Comparison of ENCODE assay signal across 10 cellular contexts in the genomic region with DNA sequence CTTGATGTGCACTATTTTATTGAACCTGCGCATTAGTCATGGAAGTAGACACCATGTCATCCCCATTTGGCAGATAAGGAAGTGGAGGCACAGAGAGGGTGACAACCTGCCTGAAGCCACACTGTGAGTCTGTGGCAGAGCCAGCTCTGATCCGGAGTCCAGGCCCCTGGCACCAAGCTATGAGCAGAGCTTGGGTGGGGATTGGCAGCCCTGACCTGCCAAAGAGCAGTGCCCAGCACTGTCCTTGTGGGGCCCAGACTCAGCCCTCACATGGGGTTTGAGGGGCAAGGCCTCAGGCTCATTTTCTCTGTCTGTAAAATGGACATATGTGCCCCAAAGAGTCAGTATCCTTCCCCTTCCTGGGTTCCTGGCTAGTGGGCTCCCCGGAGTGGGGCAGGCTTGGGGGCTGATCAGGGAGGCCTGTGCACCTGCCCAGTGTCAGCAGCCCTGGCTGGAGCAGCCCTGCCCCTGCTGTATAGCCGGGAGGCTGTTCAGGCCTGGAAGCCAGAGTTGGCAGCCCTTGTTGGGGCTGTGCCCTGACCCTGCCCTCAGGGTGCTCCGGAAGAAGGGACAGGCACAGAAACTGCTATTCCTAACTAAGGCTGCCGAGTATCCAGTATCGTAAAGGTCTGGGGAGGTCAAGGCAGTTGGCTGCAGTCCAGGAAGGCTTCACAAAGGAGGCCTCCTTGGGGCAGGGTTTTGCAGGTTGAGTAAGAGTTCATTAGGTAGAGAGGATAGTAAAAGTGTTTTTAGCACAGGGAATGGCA. TPM values are rescaled to one million over a fixed set of nuclear protein-coding genes. Genes with fewer than 3 reads are reported as not detected.
A peak's percentile ranks its signal among the peaks of the same experiment; 100 is the strongest.
DNase-seq lines count a peak whose midpoint lies in the region; ATAC-seq, FAIRE-seq and TF ChIP-seq lines count a peak whose summit lies in the region.
"Had no signal": no experiment of that assay in that cellular context is flagged by ENCODE, and none has a peak within 500 bp of the region (broad histone marks: within the 10 kb centered on the region; RNA-seq: fewer than 3 reads in every experiment).

No MANE protein-coding gene starts in this region.

- no peak overlapping the region for H3K27ac Mint-ChIP-seq in activated T-helper 2 cell treated with anti-CD3 and anti-CD28 coated beads, Interferon-gamma antibody, Interleukin-2, Interleukin-4, amounts not matched to agents 10 μg/mL and 5 μg/mL and 100 μg/mL, durations not matched to agents 14 hours and 24 hours and 36 hours
- H3K27ac Mint-ChIP-seq: activated naive CD8-positive, alpha-beta T cell treated with anti-CD3 and anti-CD28 coated beads for 36 hours had no signal

- no peaks in the 10 kb centered on the region for H3K27me3 ChIP-seq in SJSA1 (replicated peaks)
- H3K27me3 ChIP-seq in osteoblast (ENCODE audit: insufficient read depth, low read length) = no peaks in the 10 kb centered on the region

- ATAC-seq in Right ventricle myocardium superior (ENCODE audit: poor library complexity) = peak; percentile 32
- no peak for ATAC-seq in HG03457 (IDR thresholded peaks at IDR 0.05; ENCODE audit: unreplicated experiment)

- H3K9me3 ChIP-seq in SJSA1 (replicated peaks) = no peaks in the 10 kb centered on the region
- no peaks in the 10 kb centered on the region for H3K9me3 ChIP-seq in osteoblast (ENCODE audit: low read depth, low read length)

- H3K79me2 ChIP-seq in osteoblast (ENCODE audit: insufficient read depth, low read length) = no peaks in the 10 kb centered on the region

- intact Hi-C loops in Right ventricle myocardium superior (cut with DNase I) = no loop called here
- intact Hi-C loops in activated T-helper 2 cell treated with anti-CD3 and anti-CD28 coated beads, Interferon-gamma antibody, Interleukin-2, Interleukin-4, amounts not matched to agents 10 μg/mL and 5 μg/mL and 100 μg/mL, durations not matched to agents 14 hours and 24 hours and 36 hours (cut with micrococcal nuclease) = no loop called here

- H3K36me3 ChIP-seq in SJSA1 (no peaks in the 10 kb centered on the region), osteoblast (ENCODE audit: insufficient read depth, low read length) (peaks cover 33% of the 10 kb centered on the region)

- DNase-seq in ACHN (peak; percentile 34), SJSA1 (ENCODE audit: low read depth in 1 of 2, low spot score in 2 of 2) (peak in 1 of 2 experiments; percentile 40), Right ventricle myocardium superior (no peak), osteoblast (ENCODE audit: insufficient read length, low spot score, missing footprints) (no peak), urothelium cell line (ENCODE audit: low spot score) (no peak), NCI-H345 (lab: John Stamatoyannopoulos, UW) (no peak)
- DNase-seq in activated T-helper 2 cell treated with anti-CD3 and anti-CD28 coated beads, Interferon-gamma antibody, Interleukin-2, Interleukin-4, amounts not matched to agents 10 μg/mL and 5 μg/mL and 100 μg/mL, durations not matched to agents 14 hours and 24 hours and 36 hours (ENCODE audit: low spot score) = no peak
- DNase-seq: activated naive CD8-positive, alpha-beta T cell treated with anti-CD3 and anti-CD28 coated beads for 36 hours; stimulated activated CD4-positive, alpha-beta T cell treated with anti-CD3 and anti-CD28 coated beads, Interleukin-1b, Interleukin-23, amount 100 ng/mL, for 48 hours had no signal

- no peak overlapping the region for H3K4me2 ChIP-seq in osteoblast (ENCODE audit: insufficient read depth, low read length)

- no peak overlapping the region for H2AFZ ChIP-seq in osteoblast (ENCODE audit: low read length)

- peaks cover 5% of the 10 kb centered on the region for H3K4me1 Mint-ChIP-seq in activated T-helper 2 cell treated with anti-CD3 and anti-CD28 coated beads, Interferon-gamma antibody, Interleukin-2, Interleukin-4, amounts not matched to agents 10 μg/mL and 5 μg/mL and 100 μg/mL, durations not matched to agents 14 hours and 24 hours and 36 hours (ENCODE audit: low read depth)
- H3K4me1 Mint-ChIP-seq: activated naive CD8-positive, alpha-beta T cell treated with anti-CD3 and anti-CD28 coated beads for 36 hours had no signal

- H3K27ac ChIP-seq in SJSA1 (peak overlapping the region; percentile 59), osteoblast (ENCODE audit: low read depth, low read length) (peak overlapping the region; percentile 63)

- no peaks in the 10 kb centered on the region for H3K9me3 Mint-ChIP-seq in activated T-helper 2 cell treated with anti-CD3 and anti-CD28 coated beads, Interferon-gamma antibody, Interleukin-2, Interleukin-4, amounts not matched to agents 10 μg/mL and 5 μg/mL and 100 μg/mL, durations not matched to agents 14 hours and 24 hours and 36 hours
- H3K9me3 Mint-ChIP-seq: activated naive CD8-positive, alpha-beta T cell treated with anti-CD3 and anti-CD28 coated beads for 36 hours had no signal

- no peak overlapping the region for H3K4me3 Mint-ChIP-seq in activated T-helper 2 cell treated with anti-CD3 and anti-CD28 coated beads, Interferon-gamma antibody, Interleukin-2, Interleukin-4, amounts not matched to agents 10 μg/mL and 5 μg/mL and 100 μg/mL, durations not matched to agents 14 hours and 24 hours and 36 hours (ENCODE audit: low read depth)
- H3K4me3 Mint-ChIP-seq: activated naive CD8-positive, alpha-beta T cell treated with anti-CD3 and anti-CD28 coated beads for 36 hours had no signal

- FAIRE-seq in urothelium cell line (lab: Jason Lieb, UNC) = no peak

- no peak for TF ChIP-seq CTCF in osteoblast (IDR thresholded peaks at IDR 0.05; ENCODE audit: extremely low read depth, low read depth, low read length)

- H3K27me3 Mint-ChIP-seq in activated T-helper 2 cell treated with anti-CD3 and anti-CD28 coated beads, Interferon-gamma antibody, Interleukin-2, Interleukin-4, amounts not matched to agents 10 μg/mL and 5 μg/mL and 100 μg/mL, durations not matched to agents 14 hours and 24 hours and 36 hours (ENCODE audit: low read depth) = no peaks in the 10 kb centered on the region
- H3K27me3 Mint-ChIP-seq: activated naive CD8-positive, alpha-beta T cell treated with anti-CD3 and anti-CD28 coated beads for 36 hours had no signal

- no peak overlapping the region for H3K4me3 ChIP-seq in SJSA1
- H3K4me3 ChIP-seq in osteoblast (ENCODE audit: insufficient read depth, low read length) = no peak overlapping the region

- in situ Hi-C loops in ACHN (cut with HindIII; ENCODE audit: low pct_ligation_motif_present, low pct_unique_long_range_greater_than_20kb, low sequenced_read_pairs) = no loop called here

- H4K20me1 ChIP-seq in osteoblast (ENCODE audit: insufficient read depth, low read length) = no peaks in the 10 kb centered on the region

- H3K36me3 Mint-ChIP-seq in activated T-helper 2 cell treated with anti-CD3 and anti-CD28 coated beads, Interferon-gamma antibody, Interleukin-2, Interleukin-4, amounts not matched to agents 10 μg/mL and 5 μg/mL and 100 μg/mL, durations not matched to agents 14 hours and 24 hours and 36 hours (ENCODE audit: low read depth) = no peaks in the 10 kb centered on the region
- H3K36me3 Mint-ChIP-seq: activated naive CD8-positive, alpha-beta T cell treated with anti-CD3 and anti-CD28 coated beads for 36 hours had no signal

- H3K4me1 ChIP-seq in SJSA1 (replicated peaks) (peaks cover 47% of the 10 kb centered on the region), osteoblast (ENCODE audit: insufficient read depth, low read length) (peaks cover 48% of the 10 kb centered on the region)

RNA-seq across cellular contexts. Expression of gene TGM2, which starts 38.7 kb away (rescaled TPM):
- total RNA-seq in SJSA1 (2014; rRNA removed; shearing (Covaris generic)) = 32.2 and 34.9 TPM in 2 replicates
- total RNA-seq in Right ventricle myocardium superior = 469 TPM
- total RNA-seq in osteoblast = 78.2 and 137 TPM in 2 replicates
- not detected in 2 replicates for total RNA-seq in activated T-helper 2 cell treated with anti-CD3 and anti-CD28 coated beads, Interferon-gamma antibody, Interleukin-2, Interleukin-4, amounts not matched to agents 10 μg/mL and 5 μg/mL and 100 μg/mL, durations not matched to agents 14 hours and 24 hours and 36 hours
- total RNA-seq: activated naive CD8-positive, alpha-beta T cell treated with anti-CD3 and anti-CD28 coated beads for 36 hours had no signal

Comparison
In these comparisons a context has a peak if more than half of its experiments do, and no peak if none do; other contexts are left out.
1. RNA of gene TGM2, which starts 38.7 kb away (total RNA-seq): 469 TPM in Right ventricle myocardium superior (single experiment), 78.2 to 137 TPM in osteoblast and 32.2 to 34.9 TPM in SJSA1; not detected in activated T-helper 2 cell treated with anti-CD3 and anti-CD28 coated beads, Interferon-gamma antibody, Interleukin-2, Interleukin-4, amounts not matched to agents 10 μg/mL and 5 μg/mL and 100 μg/mL, durations not matched to agents 14 hours and 24 hours and 36 hours; every median in the first group is over 10 times any median in the second.